ENCODE assay signal across 8 cellular contexts in genomic region chr6:162728177-162728571, GRCh38. TPM values are rescaled to one million over a fixed set of nuclear protein-coding genes. Genes with fewer than 3 reads are reported as not detected.
DNase-seq lines count a peak whose midpoint lies in the region; ATAC-seq, FAIRE-seq and TF ChIP-seq lines count a peak whose summit lies in the region.

No MANE protein-coding gene starts in this region.

- FAIRE-seq in GM12892 (lab: Jason Lieb, UNC) = no peak

- H3K9me3 Mint-ChIP-seq in WTC11 = no peaks in the 10 kb centered on the region

- TF ChIP-seq CTCF in WTC11 (IDR thresholded peaks at IDR 0.05) (no peak), fibroblast of the aortic adventitia (IDR thresholded peaks at IDR 0.05; ENCODE audit: insufficient read depth, low read length) (no peak)

- H3K4me3 Mint-ChIP-seq in WTC11 = peak overlapping the region; percentile 47

- CTCF ChIA-PET in WTC11 (lab: Charles Lee) = interaction anchor here (1.1 to 1.8 kb wide), 2 partner anchors 285 to 286 kb away, joined by 4 to 9 read pairs; no protein-coding TSS in a partner anchor

- ATAC-seq in WTC11 = no peak
- ATAC-seq in GM19397 (IDR thresholded peaks at IDR 0.05; ENCODE audit: unreplicated experiment) = no peak

- TF ChIP-seq POLR2A in GM12892 (IDR thresholded peaks at IDR 0.05; ENCODE audit: low read depth, low read length) = no peak

- no peak for DNase-seq in WTC11 (ENCODE audit: low spot score)
- DNase-seq in fibroblast of the aortic adventitia (ENCODE audit: low read depth) = no peak
- DNase-seq in skeletal muscle cell (ENCODE audit: low read depth) = no peak
- no peak for DNase-seq in H4 (ENCODE audit: low spot score)
- DNase-seq in GM12892 (ENCODE audit: insufficient read length) = no peak
- no peak for DNase-seq in RKO (ENCODE audit: low spot score)

- POLR2A ChIA-PET in WTC11 (lab: Charles Lee) = interaction anchor here (0.6 kb wide), 1 partner anchor 362 kb away, joined by 3 read pairs; no protein-coding TSS in a partner anchor

- no peaks in the 10 kb centered on the region for H3K36me3 Mint-ChIP-seq in WTC11

- peaks cover 13% of the 10 kb centered on the region for H3K27me3 Mint-ChIP-seq in WTC11 (ENCODE audit: low read depth)

- peak overlapping the region; percentile 4; the same call in 1 of the 2 replicates for H3K27ac Mint-ChIP-seq in WTC11

- H3K4me3 ChIP-seq in GM08714 (ENCODE audit: low read length) (peak overlapping the region; percentile 19; the same call in 1 of the 2 replicates), fibroblast of the aortic adventitia (ENCODE audit: low read depth, low read length) (peak overlapping the region; percentile 65), skeletal muscle cell (ENCODE audit: low read depth, low read length) (peak overlapping the region; percentile 88)

- peaks cover 16% of the 10 kb centered on the region for H3K4me1 Mint-ChIP-seq in WTC11

TF ChIP-seq in WTC11, 78 proteins besides CTCF, POLR2A, EP300 and RAD21:
- no peak for TF ChIP-seq ZNF416 (CRISPR knock-in tag; IDR thresholded peaks at IDR 0.05)
- TF ChIP-seq JUN (CRISPR knock-in tag; IDR thresholded peaks at IDR 0.05) = no peak
- no peak for TF ChIP-seq RORB (CRISPR knock-in tag; IDR thresholded peaks at IDR 0.05)
- no peak for TF ChIP-seq NFYB (CRISPR knock-in tag; conservative IDR thresholded peaks at IDR 0.05; ENCODE audit: low read depth)
- no peak for TF ChIP-seq FOXP1 (CRISPR knock-in tag; IDR thresholded peaks at IDR 0.05; ENCODE audit: borderline replicate concordance)
- no peak for TF ChIP-seq PRRX2 (CRISPR knock-in tag; IDR thresholded peaks at IDR 0.05)
- no peak for TF ChIP-seq CREM (CRISPR knock-in tag; IDR thresholded peaks at IDR 0.05)
- TF ChIP-seq PRDM15 (CRISPR knock-in tag; IDR thresholded peaks at IDR 0.05) = no peak
- no peak for TF ChIP-seq TCF7 (CRISPR knock-in tag; IDR thresholded peaks at IDR 0.05; ENCODE audit: low read depth)
- no peak for TF ChIP-seq ZNF232 (CRISPR knock-in tag; IDR thresholded peaks at IDR 0.05)
- no peak for TF ChIP-seq TP53 (CRISPR knock-in tag; IDR thresholded peaks at IDR 0.05)
- no peak for TF ChIP-seq CDX4 (CRISPR knock-in tag; IDR thresholded peaks at IDR 0.05; ENCODE audit: borderline replicate concordance)
- TF ChIP-seq EMX1 (CRISPR knock-in tag; IDR thresholded peaks at IDR 0.05) = no peak
- TF ChIP-seq NR1H2 (CRISPR knock-in tag; IDR thresholded peaks at IDR 0.05) = no peak
- TF ChIP-seq SOX15 (CRISPR knock-in tag; IDR thresholded peaks at IDR 0.05) = no peak
- TF ChIP-seq ETV6 (CRISPR knock-in tag; IDR thresholded peaks at IDR 0.05) = no peak
- TF ChIP-seq ZMAT4 (CRISPR knock-in tag; IDR thresholded peaks at IDR 0.05) = no peak
- no peak for TF ChIP-seq ATF3 (CRISPR knock-in tag; conservative IDR thresholded peaks at IDR 0.05)
- TF ChIP-seq ZNF671 (CRISPR knock-in tag; IDR thresholded peaks at IDR 0.05) = no peak
- TF ChIP-seq FOXP4 (CRISPR knock-in tag; IDR thresholded peaks at IDR 0.05) = no peak

RNA-seq across cellular contexts. Expression of gene PACRG, which starts 0.4 kb away (rescaled TPM):
- total RNA-seq in WTC11 (2021) = 0.44 TPM in 2 of 3 replicates, not detected in the other
- total RNA-seq in fibroblast of the aortic adventitia (ENCODE audit: low replicate concordance) = 0.63 and 2.9 TPM in 2 replicates
- total RNA-seq in H4 (2014; rRNA removed; shearing (Covaris generic)) = not detected in 2 replicates
- polyA plus RNA-seq in GM12892 (2012; ENCODE audit: missing spikeins) = not detected

RNA-seq across cellular contexts. Expression of gene PRKN, which starts 0.6 kb away (rescaled TPM):
- total RNA-seq in WTC11 (2021) (0.59 to 1.0 TPM (median 1.0 TPM) in 3 replicates), fibroblast of the aortic adventitia (ENCODE audit: low replicate concordance) (2.0 and 4.0 TPM in 2 replicates)
- 0.19 TPM in 1 of 2 replicates, not detected in the other for total RNA-seq in H4 (2014; rRNA removed; shearing (Covaris generic))
- not detected for polyA plus RNA-seq in GM12892 (2012; ENCODE audit: missing spikeins)

Comparison
In these comparisons a context has a peak if more than half of its experiments do, and no peak if none do; other contexts are left out.
1. H3K4me3 ChIP-seq: peak in every context shown above with its lines; median percentile 88 in skeletal muscle cell; 65 in fibroblast of the aortic adventitia; 19 in GM08714.